ENCODE assay signal across 16 cellular contexts in genomic region chr5:147336871-147337270, GRCh38.
"Had no signal": no experiment of that assay in that cellular context is flagged by ENCODE, and none has a peak within 500 bp of the region (broad histone marks: within the 10 kb centered on the region; RNA-seq: fewer than 3 reads in every experiment).

No MANE protein-coding gene starts in this region.

- DNase-seq: activated CD4-positive, alpha-beta T cell treated with anti-CD3 and anti-CD28 coated beads, Interleukin-2, amount 10 ng/mL, durations not matched to agents 7 days and 5 days; activated CD8-positive, alpha-beta memory T cell treated with anti-CD3 and anti-CD28 coated beads, Interleukin-2, amount 50 U/mL, for 48 hours; activated gamma-delta T cell; activated naive CD8-positive, alpha-beta T cell treated with anti-CD3 and anti-CD28 coated beads, Interleukin-2, amount 10 ng/mL, durations not matched to agents 7 days and 5 days; activated T-cell treated with anti-CD3 and anti-CD28 coated beads, Interleukin-2, amount 50 U/mL, for 72 hours; effector CD8-positive, alpha-beta T cell; kidney; left ventricle myocardium inferior; naive B cell; posterior cingulate gyrus; stimulated activated CD4-positive, alpha-beta T cell treated with anti-CD3 and anti-CD28 coated beads, Interleukin-15, amount 100 ng/mL, for 24 hours; stimulated activated CD4-positive, alpha-beta T cell treated with anti-CD3 and anti-CD28 coated beads, Interleukin-4, amount 100 ng/mL, for 1 hour; stimulated activated naive B cell treated with anti-CD40 and anti-IgM and Interleukin-4, amounts not matched to agents 10 μg/mL and 1 μg/mL and 100 μg/mL, for 72 hours; thyroid gland had no signal

- H3K27ac ChIP-seq: gastroesophageal sphincter, left ventricle myocardium inferior, neutrophil, thyroid gland had no signal

- H3K9me3 ChIP-seq: neutrophil, thyroid gland had no signal

- H3K27me3 ChIP-seq: gastroesophageal sphincter, neutrophil, thyroid gland had no signal

- H3K4me3 ChIP-seq: gastroesophageal sphincter, left ventricle myocardium inferior, thyroid gland had no signal

- H3K36me3 ChIP-seq: gastroesophageal sphincter, left ventricle myocardium inferior, neutrophil, thyroid gland had no signal

- ATAC-seq: activated T-cell treated with anti-CD3 and anti-CD28 coated beads, Interleukin-2, amount 50 U/mL, for 72 hours; gastroesophageal sphincter; stimulated activated naive B cell treated with anti-CD40 and anti-IgM and Interleukin-4, amounts not matched to agents 10 μg/mL and 1 μg/mL and 100 μg/mL, for 72 hours had no signal

- H3K4me1 ChIP-seq: gastroesophageal sphincter, left ventricle myocardium inferior, thyroid gland had no signal

- FAIRE-seq: kidney had no signal
